Comparison of ENCODE assay signal across 31 cellular contexts in the genomic region with DNA sequence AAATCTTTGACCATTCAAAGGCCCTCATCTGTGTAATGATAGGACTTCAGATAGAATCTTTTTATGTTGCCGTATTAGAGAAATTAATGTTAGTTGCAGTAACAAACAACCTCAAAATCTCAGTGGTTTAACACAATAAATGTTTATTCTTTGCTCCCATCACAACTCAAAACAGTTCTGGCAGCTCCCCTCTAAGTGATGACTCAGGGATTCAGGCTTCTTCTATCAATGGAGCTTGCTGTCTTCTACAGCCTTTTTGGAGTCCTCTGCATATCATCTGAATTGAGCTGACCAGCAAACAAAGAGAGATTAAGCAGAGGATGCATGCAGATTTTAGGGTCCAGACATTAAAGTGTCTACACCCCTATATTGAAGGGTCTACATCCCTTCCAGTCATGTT.
"Had no signal": no experiment of that assay in that cellular context is flagged by ENCODE, and none has a peak within 500 bp of the region (broad histone marks: within the 10 kb centered on the region; RNA-seq: fewer than 3 reads in every experiment).

No MANE protein-coding gene starts in this region.

- H3K4me3 ChIP-seq: coronary artery, esophagus squamous epithelium, heart right ventricle, left lung, mucosa of descending colon, right atrium auricular region, sigmoid colon, testis, tibial artery, upper lobe of right lung, uterus had no signal

- H3K9ac ChIP-seq: parathyroid adenoma had no signal

- H3K36me3 ChIP-seq: esophagus squamous epithelium, heart right ventricle, left lung, right atrium auricular region, sigmoid colon, tibial artery, upper lobe of right lung, uterus had no signal

- H3K27ac ChIP-seq: coronary artery, esophagus squamous epithelium, heart right ventricle, left lung, parathyroid adenoma, right atrium auricular region, sigmoid colon, testis, tibial artery, upper lobe of right lung, uterus had no signal

- FAIRE-seq: endothelial cell of umbilical vein, islet of Langerhans had no signal

- H3K36me3 Mint-ChIP-seq: mesothelial cell of epicardium; naive B cell; natural killer cell treated with Interleukin-12 subunit alpha and Interleukin-12 subunit beta and Interleukin-15 and Interleukin-18, amount 100 ng/mL, for 72 hours; stimulated activated effector memory CD8-positive, alpha-beta T cell treated with anti-CD3 and anti-CD28 coated beads, Interleukin-12 subunit alpha, Interleukin-12 subunit beta, amount 100 ng/mL, for 72 hours had no signal

- H2AFZ ChIP-seq: parathyroid adenoma had no signal

- H3K9me3 Mint-ChIP-seq: mesothelial cell of epicardium; naive B cell; natural killer cell treated with Interleukin-12 subunit alpha and Interleukin-12 subunit beta and Interleukin-15 and Interleukin-18, amount 100 ng/mL, for 72 hours; neural crest cell; stimulated activated effector memory CD8-positive, alpha-beta T cell treated with anti-CD3 and anti-CD28 coated beads, Interleukin-12 subunit alpha, Interleukin-12 subunit beta, amount 100 ng/mL, for 72 hours had no signal

- H3K4me1 ChIP-seq: left lung, parathyroid adenoma, right atrium auricular region, sigmoid colon, testis, upper lobe of right lung, uterus had no signal

- H3K27me3 ChIP-seq: esophagus squamous epithelium, heart right ventricle, left lung, right atrium auricular region, sigmoid colon, testis, tibial artery, upper lobe of right lung, uterus had no signal

- DNase-seq: dermis blood vessel endothelial cell; effector memory CD4-positive, alpha-beta T cell; esophagus squamous epithelium; foreskin melanocyte; glutamatergic neuron; heart right ventricle; hippocampal formation; left cardiac atrium; left lung; mesenchymal stem cell; mucosa of descending colon; naive B cell; sigmoid colon; stimulated activated CD4-positive, alpha-beta T cell treated with anti-CD3 and anti-CD28 coated beads, Interleukin-2, amount 100 ng/mL, for 24 hours; stimulated activated CD4-positive, alpha-beta T cell treated with anti-CD3 and anti-CD28 coated beads, Interleukin-4, amount 100 ng/mL, for 24 hours; stimulated activated naive CD8-positive, alpha-beta T cell treated with anti-CD3 and anti-CD28 coated beads, Interleukin-15, Interleukin-2, amounts not matched to agents 100 U/mL and 50 U/mL, for 24 hours; substantia nigra; testis; tibial artery; upper lobe of right lung; uterus had no signal

- H3K4me1 Mint-ChIP-seq: naive B cell; neural crest cell; stimulated activated effector memory CD8-positive, alpha-beta T cell treated with anti-CD3 and anti-CD28 coated beads, Interleukin-12 subunit alpha, Interleukin-12 subunit beta, amount 100 ng/mL, for 72 hours had no signal

- H3K9me3 ChIP-seq: esophagus squamous epithelium, heart right ventricle, left lung, mucosa of descending colon, right atrium auricular region, sigmoid colon, testis, tibial artery, upper lobe of right lung, uterus had no signal

- ATAC-seq: heart right ventricle; left cardiac atrium; left lung; mucosa of descending colon; natural killer cell treated with Interleukin-12 subunit alpha and Interleukin-12 subunit beta and Interleukin-15 and Interleukin-18, amount 100 ng/mL, for 72 hours; stimulated activated effector memory CD8-positive, alpha-beta T cell treated with anti-CD3 and anti-CD28 coated beads, Interleukin-12 subunit alpha, Interleukin-12 subunit beta, amount 100 ng/mL, for 72 hours; stimulated activated naive CD8-positive, alpha-beta T cell treated with anti-CD3 and anti-CD28 coated beads, Interleukin-15, Interleukin-2, amounts not matched to agents 100 U/mL and 50 U/mL, for 24 hours; upper lobe of right lung had no signal

- H3K4me3 Mint-ChIP-seq: mesothelial cell of epicardium; naive B cell; natural killer cell treated with Interleukin-12 subunit alpha and Interleukin-12 subunit beta and Interleukin-15 and Interleukin-18, amount 100 ng/mL, for 72 hours; neural crest cell; stimulated activated effector memory CD8-positive, alpha-beta T cell treated with anti-CD3 and anti-CD28 coated beads, Interleukin-12 subunit alpha, Interleukin-12 subunit beta, amount 100 ng/mL, for 72 hours had no signal

- H3K79me2 ChIP-seq: parathyroid adenoma had no signal

- H3K27ac Mint-ChIP-seq: mesothelial cell of epicardium; natural killer cell treated with Interleukin-12 subunit alpha and Interleukin-12 subunit beta and Interleukin-15 and Interleukin-18, amount 100 ng/mL, for 72 hours; progenitor cell of endocrine pancreas; stimulated activated effector memory CD8-positive, alpha-beta T cell treated with anti-CD3 and anti-CD28 coated beads, Interleukin-12 subunit alpha, Interleukin-12 subunit beta, amount 100 ng/mL, for 72 hours had no signal
